In genomic region chr20:47396762-47397476, GRCh38 we compare ENCODE assay signal across 16 cellular contexts. TPM values are rescaled to one million over a fixed set of nuclear protein-coding genes. Genes with fewer than 3 reads are reported as not detected.
A peak's percentile ranks its signal among the peaks of the same experiment; 100 is the strongest.
DNase-seq lines count a peak whose midpoint lies in the region; ATAC-seq, FAIRE-seq and TF ChIP-seq lines count a peak whose summit lies in the region.
"Had no signal": no experiment of that assay in that cellular context is flagged by ENCODE, and none has a peak within 500 bp of the region (broad histone marks: within the 10 kb centered on the region; RNA-seq: fewer than 3 reads in every experiment).

No MANE protein-coding gene starts in this region.

- RAD21 ChIA-PET in GM12878 (lab: Charles Lee; ENCODE audit: unreplicated experiment), result interaction anchor here (0.5 kb wide), 1 partner anchor 14 kb away, joined by 3 read pairs; no protein-coding TSS in a partner anchor

- no peaks in the 10 kb centered on the region for H3F3A ChIP-seq in Loucy (ENCODE audit: low read depth)

- H3K4me3 ChIP-seq in Loucy (ENCODE audit: low read length, poor library complexity, severe bottlenecking) (no peak overlapping the region), GM12878 (no peak overlapping the region)
- no peak overlapping the region for H3K4me3 ChIP-seq in CD8-positive, alpha-beta memory T cell (ENCODE audit: low read length)
- H3K4me3 ChIP-seq: tibial nerve had no signal

- no peaks in the 10 kb centered on the region for H3K27me3 Mint-ChIP-seq in CD8-positive, alpha-beta memory T cell
- H3K27me3 Mint-ChIP-seq: stimulated activated naive CD8-positive, alpha-beta T cell treated with anti-CD3 and anti-CD28 coated beads, Interleukin-15, Interleukin-2, amounts not matched to agents 100 ng/mL and 50 ng/mL, for 24 hours had no signal

- intact Hi-C loops in GM12878 (cut with micrococcal nuclease; ENCODE audit: unreplicated experiment), result no loop called here

- H3K36me3 ChIP-seq in Loucy (ENCODE audit: insufficient read depth, low read length) (no peaks in the 10 kb centered on the region), GM12878 (ENCODE audit: control insufficient read depth in 2 of 2, insufficient read depth in 2 of 2, low read length in 1 of 2) (peaks cover 0 to 3% of the 10 kb centered on the region in 2 experiments; a peak in 2 of 4 replicates)
- H3K36me3 ChIP-seq in CD8-positive, alpha-beta memory T cell (ENCODE audit: insufficient read depth, low read length), result no peaks in the 10 kb centered on the region
- H3K36me3 ChIP-seq: tibial nerve had no signal

- POLR2A ChIA-PET in GM12878 (lab: Charles Lee), result no interaction called here
- POLR2A ChIA-PET in CD8-positive, alpha-beta memory T cell (lab: Charles Lee), result no interaction called here

- H4K20me1 ChIP-seq in Loucy (ENCODE audit: insufficient read depth, low read length, poor library complexity, severe bottlenecking) (no peaks in the 10 kb centered on the region), GM12878 (ENCODE audit: control insufficient read depth, insufficient read depth) (no peaks in the 10 kb centered on the region)

- H3K4me2 ChIP-seq in Loucy (ENCODE audit: low read depth, low read length, poor library complexity, severe bottlenecking) (no peak overlapping the region), GM12878 (ENCODE audit: control insufficient read depth, insufficient read depth) (no peak overlapping the region)

- no TSS peak for BruUV-seq in GM12878 (replicated peaks; lab: Mats Ljungman, UMichigan)

- FAIRE-seq in GM12878 (lab: Jason Lieb, UNC), result no peak

- no peak for TF ChIP-seq CTCF in Loucy (conservative IDR thresholded peaks at IDR 0.05; ENCODE audit: low read length)
- TF ChIP-seq CTCF in GM12878 (IDR thresholded peaks at IDR 0.05 in 2 of 3, conservative IDR thresholded peaks at IDR 0.05 in 1 of 3; ENCODE audit: control insufficient read depth in 2 of 3, extremely low read depth in 1 of 3, insufficient read depth in 1 of 3, low read depth in 3 of 3, low read length in 3 of 3), result no peak

- H3K9me3 Mint-ChIP-seq in CD8-positive, alpha-beta memory T cell, result no peaks in the 10 kb centered on the region

- no peak for TF ChIP-seq RAD21 in GM12878 (IDR thresholded peaks at IDR 0.05; ENCODE audit: insufficient read depth, low read depth, low read length)

- DNase-seq in Daoy (ENCODE audit: low read depth) (peak; percentile 27), GM12878 (ENCODE audit: low read depth, low spot score) (no peak), myocyte (ENCODE audit: low read depth) (peak; percentile 59), iPS-NIHi11 (ENCODE audit: low spot score) (no peak), SKM-1 (lab: John Stamatoyannopoulos, UW; ENCODE audit: unreplicated experiment) (no peak)
- DNase-seq in CD8-positive, alpha-beta memory T cell, result no peak
- DNase-seq in stimulated activated CD4-positive, alpha-beta T cell treated with anti-CD3 and anti-CD28 coated beads, Interleukin-15, amount 100 ng/mL, for 24 hours, result no peak
- DNase-seq: activated CD4-positive, alpha-beta T cell treated with anti-CD3 and anti-CD28 coated beads, Interleukin-2, amount 50 U/mL, for 1 hour; activated gamma-delta T cell treated with Interleukin-2 at 50 U/mL for 16 hours; amniotic stem cell; central memory CD4-positive, alpha-beta T cell; KG1 had no signal

- no peak overlapping the region for H3K4me3 Mint-ChIP-seq in CD8-positive, alpha-beta memory T cell
- H3K4me3 Mint-ChIP-seq: stimulated activated naive CD8-positive, alpha-beta T cell treated with anti-CD3 and anti-CD28 coated beads, Interleukin-15, Interleukin-2, amounts not matched to agents 100 ng/mL and 50 ng/mL, for 24 hours had no signal

- TF ChIP-seq POLR2A in GM12878 (IDR thresholded peaks at IDR 0.05; ENCODE audit: low read depth, low read length), result no peak

- in situ Hi-C loops in GM12878 (cut with MboI), result loop anchor here (5.0 kb wide), 1 partner anchor 225 kb away; no protein-coding TSS in a partner anchor

- TF ChIP-seq EP300 in GM12878 (IDR thresholded peaks at IDR 0.05; ENCODE audit: borderline replicate concordance in 1 of 2, control insufficient read depth in 1 of 2, low read depth in 2 of 2, low read length in 2 of 2), result no peak

- H2AFZ ChIP-seq in Loucy (ENCODE audit: low read length) (peak overlapping the region; percentile 60; the same call in 1 of the 2 replicates), GM12878 (ENCODE audit: control insufficient read depth, low read depth, low read length) (no peak overlapping the region)

- no peaks in the 10 kb centered on the region for H3K9me2 ChIP-seq in Loucy (replicated peaks; ENCODE audit: low read depth, low read length)

- H3K4me1 ChIP-seq in Loucy (ENCODE audit: insufficient read depth, low read length, poor library complexity, severe bottlenecking), result no peaks in the 10 kb centered on the region
- peaks cover 10% of the 10 kb centered on the region for H3K4me1 ChIP-seq in GM12878 (ENCODE audit: control insufficient read depth, insufficient read depth, low read length)
- H3K4me1 ChIP-seq in CD8-positive, alpha-beta memory T cell (ENCODE audit: insufficient read depth, low read length), result no peaks in the 10 kb centered on the region
- H3K4me1 ChIP-seq: tibial nerve had no signal

- WGBS in GM12878 (ENCODE audit: insufficient coverage, insufficient replicate concordance, low lambda C conversion rate, missing lambda C conversion rate), result 79% methylated on average over 5 of the region's 5 CpGs

- H3K79me2 ChIP-seq in Loucy (ENCODE audit: insufficient read depth, low read length), result no peaks in the 10 kb centered on the region
- H3K79me2 ChIP-seq in GM12878 (ENCODE audit: control insufficient read depth, insufficient read depth, low read length), result no peaks in the 10 kb centered on the region

- CTCF ChIA-PET in GM12878 (lab: Yijun Ruan, JAX), result interaction anchor here (0.8 to 1.6 kb wide), 3 partner anchors 7 to 13 kb away, joined by 3 to 9 read pairs (median 3); no protein-coding TSS in a partner anchor
- CTCF ChIA-PET in CD8-positive, alpha-beta memory T cell (lab: Charles Lee), result interaction anchor here (1.5 kb wide), 1 partner anchor 13 kb away, joined by 5 read pairs; no protein-coding TSS in a partner anchor

- peaks cover 5% of the 10 kb centered on the region in 3 donors for H3K4me1 Mint-ChIP-seq in CD8-positive, alpha-beta memory T cell

- H3K9me3 ChIP-seq in Loucy (ENCODE audit: insufficient read depth, low read depth, low read length), result no peaks in the 10 kb centered on the region
- no peaks in the 10 kb centered on the region; the same call in 1 of the 3 replicates for H3K9me3 ChIP-seq in GM12878 (replicated peaks; ENCODE audit: control insufficient read depth, insufficient read depth, low read length)
- H3K9me3 ChIP-seq in CD8-positive, alpha-beta memory T cell (ENCODE audit: low read length), result no peaks in the 10 kb centered on the region
- H3K9me3 ChIP-seq: tibial nerve had no signal

- H3K27ac ChIP-seq in GM12878 (ENCODE audit: control insufficient read depth, insufficient read depth), result no peak overlapping the region
- H3K27ac ChIP-seq in CD8-positive, alpha-beta memory T cell (ENCODE audit: low read depth, low read length), result no peak overlapping the region
- H3K27ac ChIP-seq: tibial nerve had no signal

- H3K9ac ChIP-seq in Loucy (ENCODE audit: low read depth, low read length, poor library complexity, severe bottlenecking) (no peak overlapping the region), GM12878 (ENCODE audit: control insufficient read depth, insufficient read depth, low read length) (no peak overlapping the region)

- no peaks in the 10 kb centered on the region for H3K36me3 Mint-ChIP-seq in CD8-positive, alpha-beta memory T cell

- SMC1A ChIA-PET in GM12878 (lab: Charles Lee; ENCODE audit: uncharacterized antibody, unreplicated experiment), result interaction anchor here (0.6 kb wide), 2 partner anchors 13 to 1391 kb away, joined by 3 read pairs; no protein-coding TSS in a partner anchor

- H3K27me3 ChIP-seq in Loucy (ENCODE audit: insufficient read depth, low read length, poor library complexity, severe bottlenecking) (no peaks in the 10 kb centered on the region), GM12878 (replicated peaks in 1 of 2; ENCODE audit: control insufficient read depth in 2 of 2, insufficient read depth in 2 of 2, low read length in 1 of 2) (no peaks in the 10 kb centered on the region)
- H3K27me3 ChIP-seq in CD8-positive, alpha-beta memory T cell (ENCODE audit: insufficient read depth, low read length, poor library complexity, severe bottlenecking), result no peaks in the 10 kb centered on the region
- H3K27me3 ChIP-seq: tibial nerve had no signal

- ATAC-seq in GM12878, result no peak
- ATAC-seq: sciatic nerve had no signal

- H3K27ac Mint-ChIP-seq in CD8-positive, alpha-beta memory T cell, result peak overlapping the region in 1 of 8 donors; percentile 32
- H3K27ac Mint-ChIP-seq: stimulated activated naive CD8-positive, alpha-beta T cell treated with anti-CD3 and anti-CD28 coated beads, Interleukin-15, Interleukin-2, amounts not matched to agents 100 ng/mL and 50 ng/mL, for 24 hours had no signal

TF ChIP-seq in GM12878, 131 proteins besides CTCF, POLR2A, EP300 and RAD21:
- TF ChIP-seq YY1 (IDR thresholded peaks at IDR 0.05; ENCODE audit: low read depth, low read length) (0 out of 2 replicates have a peak, but pooled peaks have one; percentile 25), ETV6 (conservative IDR thresholded peaks at IDR 0.05 in 1 of 2, IDR thresholded peaks at IDR 0.05 in 1 of 2; ENCODE audit: borderline replicate concordance in 1 of 2, low read depth in 1 of 2) (peak in 1 of 2 experiments; percentile 33; a peak in 1 of 4 replicates), CHD1 (IDR thresholded peaks at IDR 0.05; ENCODE audit: low read depth, low read length) (no peak)

RNA-seq across cellular contexts. Expression of gene ZMYND8, which starts 40.4 kb away (rescaled TPM):
- total RNA-seq in Daoy (2014; rRNA removed; shearing (Covaris generic)), result 15.4 and 20.7 TPM in 2 replicates
- total RNA-seq in GM12878 (2013; cell fraction: nucleolus; rRNA removed), result 207 and 208 TPM in 2 replicates
- total RNA-seq in GM12878 (2014; rRNA removed) (17.8 and 18.5 TPM in 2 replicates), GM12878 (2014; rRNA removed; fragmentation: Illumina TruSeq; extraction: Trizol) (24.1 and 24.2 TPM in 2 replicates), GM12878 (2021) (42.1 and 54.8 TPM in 2 replicates), myocyte (28.2 and 29.1 TPM in 2 replicates)
- polyA plus RNA-seq in GM12878 (2011; ENCODE audit: low read depth), result 9.9 TPM
- polyA plus RNA-seq in GM12878 (2011; rRNA removed) (26.6 and 34.3 TPM in 2 replicates), GM12878 (2014; fragmentation: Illumina TruSeq; extraction: Trizol) (27.1 and 27.9 TPM in 2 replicates), GM12878 (2014; fragmentation: Nextera tagmentation; extraction: Ambion mirVana) (10 to 100 TPM; 12.9 to 18.4 TPM), GM12878 (2014; rRNA removed) (21.7 and 22.7 TPM in 2 replicates), GM12878 (2016; fragmentation: Nextera tagmentation; extraction: Ambion mirVana) (10 to 100 TPM; 22.1 to 25.0 TPM)
- 21.0 and 23.6 TPM in 2 replicates for polyA plus RNA-seq in GM12878 (2011; cell fraction: cytosol; rRNA removed)
- polyA plus RNA-seq in GM12878 (2011; cell fraction: nucleus; rRNA removed), result 69.7 and 78.1 TPM in 2 replicates
- polyA plus RNA-seq in GM12878 (2012), result 16.4 and 22.5 TPM in 2 replicates
- polyA minus RNA-seq in GM12878 (2011; rRNA and poly(A)+ RNA removed), result 49.9 and 55.7 TPM in 2 replicates
- 18.0 and 20.2 TPM in 2 replicates for polyA minus RNA-seq in GM12878 (2011; cell fraction: cytosol; rRNA and poly(A)+ RNA removed)
- polyA minus RNA-seq in GM12878 (2011; cell fraction: nucleus; rRNA and poly(A)+ RNA removed), result 45.5 and 61.3 TPM in 2 replicates
- polyA plus RNA-seq in myocyte (2012), result 19.4 TPM
- total RNA-seq in CD8-positive, alpha-beta memory T cell, result 10 to 100 TPM; 25.8 to 30.7 TPM
- 20.9 TPM for polyA plus RNA-seq in CD8-positive, alpha-beta memory T cell

Comparison
In these comparisons a context has a peak if more than half of its experiments do, and no peak if none do; other contexts are left out.
1. DNase-seq: peak in Daoy (single experiment) and myocyte (single experiment); none in GM12878 (single experiment), iPS-NIHi11 (single experiment), CD8-positive, alpha-beta memory T cell (0 of 5), SKM-1 (single experiment) and stimulated activated CD4-positive, alpha-beta T cell treated with anti-CD3 and anti-CD28 coated beads, Interleukin-15, amount 100 ng/mL, for 24 hours (single experiment).